Comparison of ENCODE assay signal across 8 cellular contexts in the genomic region with DNA sequence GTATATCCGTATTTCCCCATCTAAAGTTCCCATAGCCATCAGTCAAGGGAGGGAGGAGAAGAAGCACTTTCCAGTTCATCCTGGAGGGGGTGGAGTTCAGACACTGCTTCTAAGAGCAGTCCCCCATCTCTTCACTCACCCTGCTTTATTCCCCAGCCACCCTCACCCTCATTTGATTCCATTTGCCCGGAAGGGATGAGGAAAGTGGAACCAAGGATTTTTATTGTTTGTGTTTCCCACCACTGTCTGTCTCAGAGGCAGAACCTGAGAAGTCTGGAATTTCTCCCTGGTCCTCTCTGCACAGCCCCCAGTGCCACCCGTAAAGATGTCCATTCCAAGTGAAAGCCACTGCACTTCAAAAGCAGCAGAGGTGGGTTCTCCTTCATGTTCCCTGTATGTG.
DNase-seq lines count a peak whose midpoint lies in the region; FAIRE-seq and TF ChIP-seq lines count a peak whose summit lies in the region.
"Had no signal": no experiment of that assay in that cellular context is flagged by ENCODE, and none has a peak within 500 bp of the region (broad histone marks: within the 10 kb centered on the region; RNA-seq: fewer than 3 reads in every experiment).

No MANE protein-coding gene starts in this region.

- no peak for TF ChIP-seq POLR2A in testis (IDR thresholded peaks at IDR 0.05)

- WGBS in testis, 2 donors = 72 to 82% methylated on average over 3 of the region's 3 CpGs

- no peaks in the 10 kb centered on the region for H3K27me3 ChIP-seq in testis
- no peaks in the 10 kb centered on the region for H3K27me3 ChIP-seq in effector memory CD4-positive, alpha-beta T cell (replicated peaks; ENCODE audit: control insufficient read depth, insufficient read depth, low read length, poor library complexity, severe bottlenecking)

- TF ChIP-seq CTCF in kidney (IDR thresholded peaks at IDR 0.05; ENCODE audit: borderline replicate concordance, extremely low read depth, insufficient read depth) (no peak), testis (IDR thresholded peaks at IDR 0.05) (no peak)

- H3K9ac ChIP-seq in kidney (ENCODE audit: low read length in 2 of 2) = peak overlapping the region; percentile 61 to 71

- H3K9me3 ChIP-seq in kidney (ENCODE audit: control insufficient read depth in 1 of 2, low read length in 2 of 2) (no peaks in the 10 kb centered on the region), testis (no peaks in the 10 kb centered on the region)
- H3K9me3 ChIP-seq in effector memory CD4-positive, alpha-beta T cell (ENCODE audit: control insufficient read depth, low read length) = no peaks in the 10 kb centered on the region

- H3K36me3 ChIP-seq in kidney (ENCODE audit: control insufficient read depth in 1 of 2, insufficient read depth in 2 of 2, low read length in 2 of 2) (no peaks in the 10 kb centered on the region), testis (ENCODE audit: low read depth, missing control alignments) (no peaks in the 10 kb centered on the region)
- no peaks in the 10 kb centered on the region for H3K36me3 ChIP-seq in effector memory CD4-positive, alpha-beta T cell (ENCODE audit: control insufficient read depth, insufficient read depth, low read length)

- intact Hi-C loops in kidney (cut with DNase I) (no loop called here), testis (cut with DNase I; ENCODE audit: low total_unique reads) (no loop called here)

- DNase-seq in HT-29 (ENCODE audit: low spot score) (peak; percentile 32), amniotic epithelial cell (ENCODE audit: low read depth) (peak; percentile 94), kidney (no peak), testis (no peak), NCI-H146 treated with DMSO at 0.1 percent for 48 hours (lab: John Stamatoyannopoulos, UW; ENCODE audit: unreplicated experiment) (no peak), AG08395 (ENCODE audit: low spot score) (no peak)
- no peak for DNase-seq in effector memory CD4-positive, alpha-beta T cell
- DNase-seq: activated CD4-positive, alpha-beta T cell treated with anti-CD3 and anti-CD28 coated beads, Interleukin-2, amount 10 ng/mL, durations not matched to agents 7 days and 5 days had no signal

- H3K4me1 ChIP-seq in kidney (ENCODE audit: control insufficient read depth in 1 of 2, insufficient read depth in 1 of 2, low read depth in 1 of 2, low read length in 2 of 2) (peaks cover 46 to 50% of the 10 kb centered on the region in 2 donors), testis (peaks cover 24% of the 10 kb centered on the region)
- H3K4me1 ChIP-seq in effector memory CD4-positive, alpha-beta T cell (ENCODE audit: control insufficient read depth, insufficient read depth, low read length, poor library complexity, severe bottlenecking) = peaks cover 8% of the 10 kb centered on the region

- FAIRE-seq in kidney (lab: Jason Lieb, UNC) = no peak

- H3K27ac ChIP-seq in kidney (ENCODE audit: low read depth in 2 of 2, low read length in 2 of 2) (peak overlapping the region; percentile 93 to 98), testis (peak overlapping the region; percentile 65 to 75)
- H3K27ac ChIP-seq in effector memory CD4-positive, alpha-beta T cell (ENCODE audit: insufficient read depth, low read length, poor library complexity, severe bottlenecking) = no peak overlapping the region

- H3K4me3 ChIP-seq in kidney (ENCODE audit: low read length in 2 of 2) = no peak overlapping the region
- no peak overlapping the region for H3K4me3 ChIP-seq in testis
- H3K4me3 ChIP-seq in effector memory CD4-positive, alpha-beta T cell (ENCODE audit: insufficient read depth, low read depth, low read length, poor library complexity, severe bottlenecking) = no peak overlapping the region

Comparison
In these comparisons a context has a peak if more than half of its experiments do, and no peak if none do; other contexts are left out.
1. DNase-seq: peak in HT-29 (single experiment) and amniotic epithelial cell (single experiment); none in kidney (single experiment), testis (single experiment), NCI-H146 treated with DMSO at 0.1 percent for 48 hours (single experiment), AG08395 (single experiment) and effector memory CD4-positive, alpha-beta T cell (0 of 3).